ENCODE assay signal across 20 cellular contexts in the genomic region with DNA sequence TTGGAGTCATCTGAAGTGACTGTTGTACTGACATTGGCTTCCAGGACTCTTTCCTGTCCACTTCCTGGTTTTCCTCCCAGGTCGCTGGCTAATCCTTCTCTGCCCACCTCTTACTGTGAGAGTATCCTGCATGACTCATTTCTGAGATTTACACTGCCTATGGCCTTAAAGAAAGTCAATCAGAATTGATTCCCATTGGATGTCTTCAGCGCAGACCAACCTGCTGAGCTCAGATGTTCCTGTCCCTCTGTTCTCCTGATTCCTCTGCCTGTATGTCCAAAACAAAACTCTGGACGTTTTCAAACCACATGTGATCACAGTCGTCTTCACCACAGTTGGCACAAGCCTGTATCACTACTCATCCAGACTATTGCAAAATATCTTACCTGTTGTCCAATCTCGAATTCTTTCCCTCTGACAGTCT.
DNase-seq lines count a peak whose midpoint lies in the region; ATAC-seq and TF ChIP-seq lines count a peak whose summit lies in the region.
"Had no signal": no experiment of that assay in that cellular context is flagged by ENCODE, and none has a peak within 500 bp of the region (broad histone marks: within the 10 kb centered on the region; RNA-seq: fewer than 3 reads in every experiment).

No MANE protein-coding gene starts in this region.

- H3K27me3 ChIP-seq in PC-9 (ENCODE audit: insufficient read depth, low read depth) (no peaks in the 10 kb centered on the region), neuronal stem cell (ENCODE audit: control insufficient read depth in 3 of 3, insufficient read depth in 3 of 3, low read depth in 1 of 3, low read length in 3 of 3) (no peaks in the 10 kb centered on the region)
- H3K27me3 ChIP-seq: tibial nerve had no signal

- peak overlapping the region; percentile 68 for H3K27ac ChIP-seq in PC-9
- H3K27ac ChIP-seq in neuronal stem cell (replicated peaks; ENCODE audit: low read length) = no peak overlapping the region
- H3K27ac ChIP-seq: tibial nerve had no signal

- H3K9ac ChIP-seq in neuronal stem cell (ENCODE audit: low read depth, low read length, poor library complexity) = no peak overlapping the region

- H2BK12ac ChIP-seq in neuronal stem cell (ENCODE audit: low read length) = no peak overlapping the region

- H4K20me1 ChIP-seq in PC-9 (ENCODE audit: insufficient read depth) = no peaks in the 10 kb centered on the region

- peaks cover 19% of the 10 kb centered on the region for H3F3A ChIP-seq in PC-9 (ENCODE audit: insufficient read depth, low read depth)

- H3K36me3 Mint-ChIP-seq in natural killer cell treated with Interleukin-12 subunit alpha and Interleukin-12 subunit beta and Interleukin-15 and Interleukin-18, amount 100 ng/mL, for 72 hours = no peaks in the 10 kb centered on the region
- no peaks in the 10 kb centered on the region for H3K36me3 Mint-ChIP-seq in activated naive CD4-positive, alpha-beta T cell treated with anti-CD3 and anti-CD28 coated beads for 36 hours (ENCODE audit: low read depth)
- H3K36me3 Mint-ChIP-seq: CD4-positive, CD25-positive, alpha-beta regulatory T cell; stimulated activated effector memory CD8-positive, alpha-beta T cell treated with anti-CD3 and anti-CD28 coated beads, Interleukin-12 subunit alpha, Interleukin-12 subunit beta, amount 100 ng/mL, for 72 hours had no signal

- no peak overlapping the region for H2BK15ac ChIP-seq in neuronal stem cell (ENCODE audit: low read length)

- H3K36me3 ChIP-seq in PC-9 (ENCODE audit: low read depth) = no peaks in the 10 kb centered on the region
- no peaks in the 10 kb centered on the region for H3K36me3 ChIP-seq in neuronal stem cell (replicated peaks in 1 of 2; ENCODE audit: control insufficient read depth in 2 of 2, insufficient read depth in 2 of 2, low read length in 2 of 2)
- H3K36me3 ChIP-seq: tibial nerve had no signal

- H3K14ac ChIP-seq in neuronal stem cell (ENCODE audit: low read length) = no peak overlapping the region

- no peaks in the 10 kb centered on the region for H3K79me1 ChIP-seq in neuronal stem cell (ENCODE audit: low read depth, low read length)

- CTCF ChIA-PET in PC-9 (lab: Charles Lee) = no interaction called here
- CTCF ChIA-PET in activated naive CD4-positive, alpha-beta T cell treated with anti-CD3 and anti-CD28 coated beads for 36 hours (lab: Charles Lee) = no interaction called here

- TF ChIP-seq CTCF in PC-9 (conservative IDR thresholded peaks at IDR 0.05) = no peak

- H3K4me1 ChIP-seq in PC-9 (replicated peaks; ENCODE audit: insufficient read depth) = peaks cover 20% of the 10 kb centered on the region
- H3K4me1 ChIP-seq in neuronal stem cell (ENCODE audit: control insufficient read depth in 2 of 2, insufficient read depth in 1 of 2, low read depth in 1 of 2, low read length in 2 of 2) = peaks cover 13 to 34% of the 10 kb centered on the region in 2 donors
- H3K4me1 ChIP-seq: tibial nerve had no signal

- peak overlapping the region; percentile 1; the same call in 1 of the 2 replicates for H3K4me3 ChIP-seq in PC-9
- no peak overlapping the region for H3K4me3 ChIP-seq in neuronal stem cell (ENCODE audit: low read length in 2 of 2)
- H3K4me3 ChIP-seq: GM12878, smooth muscle cell, tibial nerve had no signal

- no peaks in the 10 kb centered on the region for H3K79me2 ChIP-seq in PC-9 (ENCODE audit: low read depth)

- no peak overlapping the region for H3K4ac ChIP-seq in neuronal stem cell (ENCODE audit: low read length)

- peak; percentile 46 for ATAC-seq in esophagus mucosa
- no peak for ATAC-seq in natural killer cell treated with Interleukin-12 subunit alpha and Interleukin-12 subunit beta and Interleukin-15 and Interleukin-18, amount 100 ng/mL, for 72 hours
- ATAC-seq: activated naive CD8-positive, alpha-beta T cell treated with anti-CD3 and anti-CD28 coated beads, Interleukin-2, amount 50 U/mL, for 24 hours; effector memory CD8-positive, alpha-beta T cell; GM12878; stimulated activated effector memory CD8-positive, alpha-beta T cell treated with anti-CD3 and anti-CD28 coated beads, Interleukin-12 subunit alpha, Interleukin-12 subunit beta, amount 100 ng/mL, for 72 hours had no signal

- no peak overlapping the region for H3K4me3 Mint-ChIP-seq in natural killer cell treated with Interleukin-12 subunit alpha and Interleukin-12 subunit beta and Interleukin-15 and Interleukin-18, amount 100 ng/mL, for 72 hours
- no peak overlapping the region for H3K4me3 Mint-ChIP-seq in activated naive CD4-positive, alpha-beta T cell treated with anti-CD3 and anti-CD28 coated beads for 36 hours
- H3K4me3 Mint-ChIP-seq: activated naive CD8-positive, alpha-beta T cell treated with anti-CD3 and anti-CD28 coated beads, Interleukin-2, amount 50 U/mL, for 24 hours; CD4-positive, CD25-positive, alpha-beta regulatory T cell; effector memory CD8-positive, alpha-beta T cell; stimulated activated effector memory CD8-positive, alpha-beta T cell treated with anti-CD3 and anti-CD28 coated beads, Interleukin-12 subunit alpha, Interleukin-12 subunit beta, amount 100 ng/mL, for 72 hours had no signal

- H4K8ac ChIP-seq in neuronal stem cell (ENCODE audit: low read depth, low read length) = no peak overlapping the region

- peaks cover 12 to 13% of the 10 kb centered on the region in 2 donors for H3K27me3 Mint-ChIP-seq in natural killer cell treated with Interleukin-12 subunit alpha and Interleukin-12 subunit beta and Interleukin-15 and Interleukin-18, amount 100 ng/mL, for 72 hours
- no peaks in the 10 kb centered on the region for H3K27me3 Mint-ChIP-seq in activated naive CD4-positive, alpha-beta T cell treated with anti-CD3 and anti-CD28 coated beads for 36 hours (ENCODE audit: low read depth)

- H4K91ac ChIP-seq in neuronal stem cell (ENCODE audit: low read depth, low read length, poor library complexity) = no peak overlapping the region

- peaks cover 8% of the 10 kb centered on the region; the same call in 1 of the 2 replicates for H3K9me3 ChIP-seq in PC-9 (ENCODE audit: insufficient read depth, low read depth)
- no peaks in the 10 kb centered on the region for H3K9me3 ChIP-seq in neuronal stem cell (replicated peaks in 1 of 2; ENCODE audit: control insufficient read depth in 2 of 2, insufficient read depth in 1 of 2, low read depth in 1 of 2, low read length in 2 of 2)
- H3K9me3 ChIP-seq: tibial nerve had no signal

- DNase-seq in NCI-H82 (lab: John Stamatoyannopoulos, UW) (peak; percentile 8), NCI-H82 treated with DMSO at 0.1 percent for 48 hours (lab: John Stamatoyannopoulos, UW; ENCODE audit: unreplicated experiment) (no peak), PC-9 (peak; percentile 16 to 88), renal cortical epithelial cell (ENCODE audit: low read depth) (peak; percentile 77), neuronal stem cell (ENCODE audit: low spot score) (no peak)
- no peak for DNase-seq in natural killer cell treated with Interleukin-12 subunit alpha and Interleukin-12 subunit beta and Interleukin-15 and Interleukin-18, amount 100 ng/mL, for 72 hours (ENCODE audit: low spot score)
- no peak for DNase-seq in activated naive CD4-positive, alpha-beta T cell treated with anti-CD3 and anti-CD28 coated beads for 36 hours
- DNase-seq: 8988T; activated CD4-positive, alpha-beta T cell treated with anti-CD3 and anti-CD28 coated beads, Interleukin-2, amount 50 U/mL, for 4 hours; activated naive CD8-positive, alpha-beta T cell treated with anti-CD3 and anti-CD28 coated beads, Interleukin-2, amount 50 U/mL, for 24 hours; activated T-cell treated with anti-CD3 and anti-CD28 coated beads, Interleukin-2, amount 50 U/mL, for 48 hours; CD4-positive, CD25-positive, alpha-beta regulatory T cell; effector memory CD8-positive, alpha-beta T cell; HCEC 1CT; KG1 had no signal

- H3K23ac ChIP-seq in neuronal stem cell (ENCODE audit: low read depth, low read length, poor library complexity) = no peak overlapping the region

- no peak overlapping the region for H2BK5ac ChIP-seq in neuronal stem cell (ENCODE audit: low read length)

- H2AFZ ChIP-seq in PC-9 = peak overlapping the region; percentile 70
- H2AFZ ChIP-seq in neuronal stem cell (ENCODE audit: low read length) = no peak overlapping the region

- intact Hi-C loops in PC-9 (cut with micrococcal nuclease; ENCODE audit: unreplicated experiment) = loop anchor here (1.0 kb wide), 1 partner anchor 12 kb away; no protein-coding TSS in a partner anchor
- intact Hi-C loops in activated naive CD4-positive, alpha-beta T cell treated with anti-CD3 and anti-CD28 coated beads for 36 hours (cut with micrococcal nuclease) = no loop called here

- no peaks in the 10 kb centered on the region for H3K4me1 Mint-ChIP-seq in natural killer cell treated with Interleukin-12 subunit alpha and Interleukin-12 subunit beta and Interleukin-15 and Interleukin-18, amount 100 ng/mL, for 72 hours (ENCODE audit: low read depth in 2 of 2)
- H3K4me1 Mint-ChIP-seq in activated naive CD4-positive, alpha-beta T cell treated with anti-CD3 and anti-CD28 coated beads for 36 hours (ENCODE audit: low read depth) = no peaks in the 10 kb centered on the region
- H3K4me1 Mint-ChIP-seq: activated naive CD8-positive, alpha-beta T cell treated with anti-CD3 and anti-CD28 coated beads, Interleukin-2, amount 50 U/mL, for 24 hours; CD4-positive, CD25-positive, alpha-beta regulatory T cell; stimulated activated effector memory CD8-positive, alpha-beta T cell treated with anti-CD3 and anti-CD28 coated beads, Interleukin-12 subunit alpha, Interleukin-12 subunit beta, amount 100 ng/mL, for 72 hours had no signal

- H3K18ac ChIP-seq in neuronal stem cell (ENCODE audit: low read length) = no peak overlapping the region

- no peaks in the 10 kb centered on the region for H3K9me3 Mint-ChIP-seq in natural killer cell treated with Interleukin-12 subunit alpha and Interleukin-12 subunit beta and Interleukin-15 and Interleukin-18, amount 100 ng/mL, for 72 hours
- H3K9me3 Mint-ChIP-seq in activated naive CD4-positive, alpha-beta T cell treated with anti-CD3 and anti-CD28 coated beads for 36 hours = no peaks in the 10 kb centered on the region
- H3K9me3 Mint-ChIP-seq: activated naive CD8-positive, alpha-beta T cell treated with anti-CD3 and anti-CD28 coated beads, Interleukin-2, amount 50 U/mL, for 24 hours; effector memory CD8-positive, alpha-beta T cell; stimulated activated effector memory CD8-positive, alpha-beta T cell treated with anti-CD3 and anti-CD28 coated beads, Interleukin-12 subunit alpha, Interleukin-12 subunit beta, amount 100 ng/mL, for 72 hours had no signal

- no TSS peak for BruUV-seq in PC-9 (replicated peaks; lab: Mats Ljungman, UMichigan)

- no peak overlapping the region for H3K27ac Mint-ChIP-seq in natural killer cell treated with Interleukin-12 subunit alpha and Interleukin-12 subunit beta and Interleukin-15 and Interleukin-18, amount 100 ng/mL, for 72 hours
- H3K27ac Mint-ChIP-seq in activated naive CD4-positive, alpha-beta T cell treated with anti-CD3 and anti-CD28 coated beads for 36 hours = no peak overlapping the region
- H3K27ac Mint-ChIP-seq: activated naive CD8-positive, alpha-beta T cell treated with anti-CD3 and anti-CD28 coated beads, Interleukin-2, amount 50 U/mL, for 24 hours; CD4-positive, CD25-positive, alpha-beta regulatory T cell; effector memory CD8-positive, alpha-beta T cell; stimulated activated effector memory CD8-positive, alpha-beta T cell treated with anti-CD3 and anti-CD28 coated beads, Interleukin-12 subunit alpha, Interleukin-12 subunit beta, amount 100 ng/mL, for 72 hours had no signal

- no peak overlapping the region for H2BK120ac ChIP-seq in neuronal stem cell (ENCODE audit: low read depth, low read length)

- no CpG with 5 or more reads among the region's 5 CpGs for WGBS in neuronal stem cell (ENCODE audit: extremely low coverage in 2 of 2, insufficient read length in 2 of 2, insufficient replicate concordance in 1 of 2), 2 donors

- POLR2A ChIA-PET in PC-9 (lab: Charles Lee; ENCODE audit: unreplicated experiment) = interaction anchor here (0.7 kb wide), 1 partner anchor 44 kb away, joined by 4 read pairs; no protein-coding TSS in a partner anchor

- no peaks in the 10 kb centered on the region for H3K9me2 ChIP-seq in PC-9 (ENCODE audit: insufficient read depth)

- no peak overlapping the region for H2AK5ac ChIP-seq in neuronal stem cell (ENCODE audit: low read depth, low read length)

- H3K4me2 ChIP-seq in PC-9 (peak overlapping the region; percentile 64), neuronal stem cell (ENCODE audit: insufficient read depth, low read length, poor library complexity, severe bottlenecking) (no peak overlapping the region)
- H3K4me2 ChIP-seq: smooth muscle cell had no signal

Comparison
In these comparisons a context has a peak if more than half of its experiments do, and no peak if none do; other contexts are left out.
1. DNase-seq: peak in NCI-H82 (single experiment), PC-9 (2 of 2) and renal cortical epithelial cell (single experiment); none in NCI-H82 treated with DMSO at 0.1 percent for 48 hours (single experiment), neuronal stem cell (single experiment), natural killer cell treated with Interleukin-12 subunit alpha and Interleukin-12 subunit beta and Interleukin-15 and Interleukin-18, amount 100 ng/mL, for 72 hours (single experiment) and activated naive CD4-positive, alpha-beta T cell treated with anti-CD3 and anti-CD28 coated beads for 36 hours (single experiment).